Comparison of ENCODE assay signal across 23 cellular contexts in the genomic region with DNA sequence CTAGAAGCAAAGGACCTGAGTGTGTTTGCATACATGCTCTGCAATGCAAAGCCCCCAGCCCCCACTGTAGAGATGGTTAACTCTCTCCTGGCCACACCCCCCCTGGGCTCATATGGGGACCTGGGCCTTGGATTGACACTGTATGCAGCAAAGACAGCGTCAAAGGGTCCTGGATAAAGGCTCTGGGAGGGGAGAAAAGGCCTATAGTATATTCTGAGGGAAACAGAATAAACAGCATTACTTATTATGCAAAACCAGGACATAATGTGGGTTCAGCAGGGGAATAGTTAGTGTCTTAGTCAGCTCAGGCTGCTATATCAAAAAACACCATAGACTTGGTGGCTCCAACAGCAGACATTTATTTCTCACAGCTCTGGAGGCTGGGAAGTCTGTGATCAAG.
DNase-seq lines count a peak whose midpoint lies in the region; ATAC-seq and TF ChIP-seq lines count a peak whose summit lies in the region.
"Had no signal": no experiment of that assay in that cellular context is flagged by ENCODE, and none has a peak within 500 bp of the region (broad histone marks: within the 10 kb centered on the region; RNA-seq: fewer than 3 reads in every experiment).

No MANE protein-coding gene starts in this region.

- no peak overlapping the region for H3K4me2 ChIP-seq in mesenchymal stem cell (ENCODE audit: low read length, poor library complexity, severe bottlenecking)
- H3K4me2 ChIP-seq: PC-9 had no signal

- no peak overlapping the region for H2AK5ac ChIP-seq in mesenchymal stem cell (ENCODE audit: low read length, severe bottlenecking)

- 60% methylated on average over 1 of the region's 1 CpG for WGBS in mesenchymal stem cell
- WGBS in stomach, 5 donors, result 79 to 87% (median 80%) methylated on average over 1 of the region's 1 CpG

- no peak overlapping the region for H3K9ac ChIP-seq in mesenchymal stem cell (ENCODE audit: low read length)
- H3K9ac ChIP-seq: parathyroid adenoma had no signal

- TF ChIP-seq EP300 in stomach (IDR thresholded peaks at IDR 0.05), result no peak

- H3K36me3 Mint-ChIP-seq in activated naive CD4-positive, alpha-beta T cell treated with anti-CD3 and anti-CD28 coated beads, Interleukin-2, amount 50 U/mL, for 24 hours, result peaks cover 5% of the 10 kb centered on the region
- H3K36me3 Mint-ChIP-seq in brain, result no peaks in the 10 kb centered on the region

- H3K4ac ChIP-seq in mesenchymal stem cell (ENCODE audit: low read depth in 1 of 2, low read length in 2 of 2), result no peak overlapping the region

- H4K91ac ChIP-seq in mesenchymal stem cell (ENCODE audit: low read length), result no peak overlapping the region

- H3K14ac ChIP-seq in mesenchymal stem cell (ENCODE audit: low read length in 2 of 2), result no peak overlapping the region

- no peak overlapping the region for H3K4me3 Mint-ChIP-seq in activated naive CD4-positive, alpha-beta T cell treated with anti-CD3 and anti-CD28 coated beads, Interleukin-2, amount 50 U/mL, for 24 hours
- peak overlapping the region in 4 of 5 experiments; percentile 53 to 71 (median 68) for H3K4me3 Mint-ChIP-seq in brain
- H3K4me3 Mint-ChIP-seq: dendritic cell treated with granulocyte-macrophage colony-stimulating factor and Interleukin-4, amounts not matched to agents 40 ng/mL and 50 ng/mL, for 4 days had no signal

- peak overlapping the region; percentile 63 for H4K8ac ChIP-seq in mesenchymal stem cell (ENCODE audit: low read length)

- H2BK5ac ChIP-seq in mesenchymal stem cell (ENCODE audit: low read depth, low read length, poor library complexity, severe bottlenecking), result no peak overlapping the region

- H3K27me3 ChIP-seq in mesenchymal stem cell (ENCODE audit: control insufficient read depth in 1 of 2, insufficient read depth in 1 of 2, low read length in 2 of 2), result peaks cover 0 to 5% of the 10 kb centered on the region in 2 experiments
- H3K27me3 ChIP-seq in upper lobe of right lung, result no peaks in the 10 kb centered on the region
- no peaks in the 10 kb centered on the region for H3K27me3 ChIP-seq in stomach
- H3K27me3 ChIP-seq: gastrocnemius medialis, tibial artery had no signal

- H3K23ac ChIP-seq in mesenchymal stem cell (ENCODE audit: low read length in 2 of 2), result no peak overlapping the region

- no peak for TF ChIP-seq POLR2A in stomach (IDR thresholded peaks at IDR 0.05)

- peaks cover 84% of the 10 kb centered on the region for H3K4me1 Mint-ChIP-seq in activated naive CD4-positive, alpha-beta T cell treated with anti-CD3 and anti-CD28 coated beads, Interleukin-2, amount 50 U/mL, for 24 hours
- H3K4me1 Mint-ChIP-seq in brain, result peaks cover 91% of the 10 kb centered on the region

- TF ChIP-seq CTCF in brain (conservative IDR thresholded peaks at IDR 0.05), result no peak
- TF ChIP-seq CTCF in upper lobe of right lung (IDR thresholded peaks at IDR 0.05), result no peak
- no peak for TF ChIP-seq CTCF in stomach (IDR thresholded peaks at IDR 0.05)

- no peak for ATAC-seq in upper lobe of right lung
- ATAC-seq: gastrocnemius medialis had no signal

- H3K27ac ChIP-seq in mesenchymal stem cell (ENCODE audit: low read length, poor library complexity, severe bottlenecking) (no peak overlapping the region), upper lobe of right lung (no peak overlapping the region), stomach (no peak overlapping the region)
- H3K27ac ChIP-seq: gastrocnemius medialis, left ventricle myocardium inferior, parathyroid adenoma, PC-9, tibial artery had no signal

- H3K4me3 ChIP-seq in mesenchymal stem cell (ENCODE audit: insufficient read depth in 1 of 2, low read depth in 1 of 2, low read length in 2 of 2) (no peak overlapping the region), upper lobe of right lung (no peak overlapping the region), stomach (no peak overlapping the region)
- H3K4me3 ChIP-seq: gastrocnemius medialis, left ventricle myocardium inferior, PC-9, tibial artery had no signal

- H3K79me1 ChIP-seq in mesenchymal stem cell (replicated peaks; ENCODE audit: low read length, poor library complexity, severe bottlenecking), result peaks cover 1% of the 10 kb centered on the region

- intact Hi-C loops in upper lobe of right lung (cut with DNase I), result no loop called here
- intact Hi-C loops in stomach (cut with DNase I; ENCODE audit: low total_unique reads), result no loop called here

- H3K4me1 ChIP-seq in mesenchymal stem cell (ENCODE audit: control insufficient read depth, insufficient read depth, low read depth, low read length) (no peaks in the 10 kb centered on the region), upper lobe of right lung (no peaks in the 10 kb centered on the region), stomach (no peaks in the 10 kb centered on the region)
- H3K4me1 ChIP-seq: gastrocnemius medialis, left ventricle myocardium inferior, parathyroid adenoma, tibial artery had no signal

- no peaks in the 10 kb centered on the region for H3K27me3 Mint-ChIP-seq in activated naive CD4-positive, alpha-beta T cell treated with anti-CD3 and anti-CD28 coated beads, Interleukin-2, amount 50 U/mL, for 24 hours
- H3K27me3 Mint-ChIP-seq in brain, result no peaks in the 10 kb centered on the region
- H3K27me3 Mint-ChIP-seq: dendritic cell treated with granulocyte-macrophage colony-stimulating factor and Interleukin-4, amounts not matched to agents 40 ng/mL and 50 ng/mL, for 4 days had no signal

- peak overlapping the region; percentile 8 for H3K27ac Mint-ChIP-seq in activated naive CD4-positive, alpha-beta T cell treated with anti-CD3 and anti-CD28 coated beads, Interleukin-2, amount 50 U/mL, for 24 hours
- peak overlapping the region; percentile 88 to 95 (median 90) for H3K27ac Mint-ChIP-seq in brain
- H3K27ac Mint-ChIP-seq: dendritic cell treated with granulocyte-macrophage colony-stimulating factor and Interleukin-4, amounts not matched to agents 40 ng/mL and 50 ng/mL, for 4 days had no signal

- H3K36me3 ChIP-seq in mesenchymal stem cell (ENCODE audit: control insufficient read depth in 1 of 2, insufficient read depth in 2 of 2, low read depth in 1 of 2, low read length in 2 of 2) (no peaks in the 10 kb centered on the region), upper lobe of right lung (no peaks in the 10 kb centered on the region), stomach (no peaks in the 10 kb centered on the region)
- H3K36me3 ChIP-seq: gastrocnemius medialis, left ventricle myocardium inferior, tibial artery had no signal

- H3K9me3 ChIP-seq in mesenchymal stem cell (ENCODE audit: control insufficient read depth, low read length) (no peaks in the 10 kb centered on the region), upper lobe of right lung (no peaks in the 10 kb centered on the region), stomach (no peaks in the 10 kb centered on the region)
- H3K9me3 ChIP-seq: gastrocnemius medialis, left ventricle myocardium inferior, tibial artery had no signal

- no peak for DNase-seq in activated naive CD4-positive, alpha-beta T cell treated with anti-CD3 and anti-CD28 coated beads, Interleukin-2, amount 50 U/mL, for 16 hours
- peak; percentile 31 for DNase-seq in mesenchymal stem cell
- peak; percentile 12 for DNase-seq in upper lobe of right lung
- no peak for DNase-seq in stimulated activated CD4-positive, alpha-beta T cell treated with anti-CD3 and anti-CD28 coated beads, Interleukin-4, amount 100 ng/mL, for 4 hours
- DNase-seq in stomach, result no peak
- no peak for DNase-seq in RKO (ENCODE audit: low spot score)
- DNase-seq: activated CD4-positive, CD25-positive, alpha-beta regulatory T cell treated with anti-CD3 and anti-CD28 coated beads, Interleukin-2, amount 50 U/mL, for 72 hours; amniotic stem cell; C1 segment of cervical spinal cord; DMS 273 treated with DMSO at 0.1 percent for 48 hours; gastrocnemius medialis; Kasumi-1; left ventricle myocardium inferior; NCI-H2171; NCI-H774; PC-9; small intestine; T1000; tibial artery had no signal

- no peaks in the 10 kb centered on the region for H3K9me3 Mint-ChIP-seq in activated naive CD4-positive, alpha-beta T cell treated with anti-CD3 and anti-CD28 coated beads, Interleukin-2, amount 50 U/mL, for 24 hours
- peaks cover 0 to under 1% (median 0%) of the 10 kb centered on the region in 5 experiments for H3K9me3 Mint-ChIP-seq in brain
- H3K9me3 Mint-ChIP-seq: dendritic cell treated with granulocyte-macrophage colony-stimulating factor and Interleukin-4, amounts not matched to agents 40 ng/mL and 50 ng/mL, for 4 days had no signal

- no peak overlapping the region for H2BK15ac ChIP-seq in mesenchymal stem cell (ENCODE audit: low read depth, poor library complexity, severe bottlenecking)

- H2BK12ac ChIP-seq in mesenchymal stem cell (ENCODE audit: low read length in 2 of 2), result no peak overlapping the region

- no peak overlapping the region for H3K18ac ChIP-seq in mesenchymal stem cell (ENCODE audit: low read depth in 1 of 2, low read length in 2 of 2)

- no peak overlapping the region for H2AFZ ChIP-seq in mesenchymal stem cell (ENCODE audit: low read depth, low read length)
- H2AFZ ChIP-seq: parathyroid adenoma, PC-9 had no signal

- no peak overlapping the region for H2BK120ac ChIP-seq in mesenchymal stem cell (ENCODE audit: low read depth, low read length)

Comparison
In these comparisons a context has a peak if more than half of its experiments do, and no peak if none do; other contexts are left out.
1. DNase-seq: peak in mesenchymal stem cell (single experiment) and upper lobe of right lung (single experiment); none in activated naive CD4-positive, alpha-beta T cell treated with anti-CD3 and anti-CD28 coated beads, Interleukin-2, amount 50 U/mL, for 16 hours (single experiment), stimulated activated CD4-positive, alpha-beta T cell treated with anti-CD3 and anti-CD28 coated beads, Interleukin-4, amount 100 ng/mL, for 4 hours (0 of 2), stomach (single experiment) and RKO (single experiment).